ENCODE assay signal across 14 cellular contexts in genomic region chr2:67515021-67515420, GRCh38.
DNase-seq lines count a peak whose midpoint lies in the region; ATAC-seq and TF ChIP-seq lines count a peak whose summit lies in the region.
"Had no signal": no experiment of that assay in that cellular context is flagged by ENCODE, and none has a peak within 500 bp of the region (broad histone marks: within the 10 kb centered on the region; RNA-seq: fewer than 3 reads in every experiment).

No MANE protein-coding gene starts in this region.

- H3K79me2 ChIP-seq in neural progenitor cell (ENCODE audit: low read depth): no peaks in the 10 kb centered on the region

- no peak for ATAC-seq in left lung
- ATAC-seq: A549, HCT116 had no signal

- H3K4me3 ChIP-seq in AG10803 (ENCODE audit: low read length) (no peak overlapping the region), LNCaP clone FGC (ENCODE audit: low read depth, low read length) (no peak overlapping the region), neural progenitor cell (no peak overlapping the region), left lung (no peak overlapping the region)
- H3K4me3 ChIP-seq: A549 had no signal

- intact Hi-C loops in left lung (cut with DNase I): no loop called here

- no peak overlapping the region for H3K4me2 ChIP-seq in neural progenitor cell
- H3K4me2 ChIP-seq: A549 had no signal

- H3K4me1 ChIP-seq in neural progenitor cell (no peaks in the 10 kb centered on the region), left lung (no peaks in the 10 kb centered on the region)
- H3K4me1 ChIP-seq: A549 had no signal

- DNase-seq in AG10803 (ENCODE audit: low read depth) (peak; percentile 2), LNCaP clone FGC (ENCODE audit: low read depth) (peak; percentile 51), epithelial cell of prostate (ENCODE audit: low read depth, low spot score) (peak; percentile 75), neural progenitor cell (ENCODE audit: low spot score) (no peak), inferior parietal cortex (ENCODE audit: extremely low spot score) (no peak), left lung (no peak), glomerular visceral epithelial cell (ENCODE audit: extremely low spot score) (no peak)
- DNase-seq in NK-92 treated with Interleukin-12 subunit alpha and Interleukin-12 subunit beta, amount 100 ng/mL, for 24 hours (lab: John Stamatoyannopoulos, UW): no peak
- DNase-seq: AML-193; CD4-positive, CD25-positive, alpha-beta regulatory T cell; NCI-H2107 had no signal

- peaks cover 3% of the 10 kb centered on the region for H3K27me3 Mint-ChIP-seq in neural progenitor cell (ENCODE audit: insufficient read depth, low read depth)
- H3K27me3 Mint-ChIP-seq: CD4-positive, CD25-positive, alpha-beta regulatory T cell; IgD-negative memory B cell had no signal

- H3K36me3 Mint-ChIP-seq in neural progenitor cell: no peaks in the 10 kb centered on the region
- H3K36me3 Mint-ChIP-seq: CD4-positive, CD25-positive, alpha-beta regulatory T cell had no signal

- H3K9me3 ChIP-seq in neural progenitor cell (ENCODE audit: low read depth): no peaks in the 10 kb centered on the region
- H3K9me3 ChIP-seq in left lung: no peaks in the 10 kb centered on the region
- H3K9me3 ChIP-seq: A549 had no signal

- H3K9me3 Mint-ChIP-seq in neural progenitor cell: no peaks in the 10 kb centered on the region
- H3K9me3 Mint-ChIP-seq: IgD-negative memory B cell had no signal

- no peaks in the 10 kb centered on the region for H3K4me1 Mint-ChIP-seq in neural progenitor cell

- TF ChIP-seq CTCF in AG10803 (conservative IDR thresholded peaks at IDR 0.05; ENCODE audit: low read length) (no peak), LNCaP clone FGC (IDR thresholded peaks at IDR 0.05; ENCODE audit: control insufficient read depth, extremely low read depth, insufficient read depth) (no peak), neural progenitor cell (IDR thresholded peaks at IDR 0.05) (no peak), left lung (IDR thresholded peaks at IDR 0.05) (no peak)

- H3K27ac ChIP-seq in epithelial cell of prostate (peak overlapping the region; percentile 74), neural progenitor cell (no peak overlapping the region), left lung (no peak overlapping the region)
- H3K27ac ChIP-seq: A549 had no signal

- no peak overlapping the region for H3K27ac Mint-ChIP-seq in neural progenitor cell
- H3K27ac Mint-ChIP-seq: CD4-positive, CD25-positive, alpha-beta regulatory T cell; IgD-negative memory B cell had no signal

- H2AFZ ChIP-seq in neural progenitor cell (replicated peaks): peak overlapping the region; percentile 3

- no peak overlapping the region for H3K4me3 Mint-ChIP-seq in neural progenitor cell
- H3K4me3 Mint-ChIP-seq: CD4-positive, CD25-positive, alpha-beta regulatory T cell; IgD-negative memory B cell had no signal

- H3K27me3 ChIP-seq in neural progenitor cell (no peaks in the 10 kb centered on the region), left lung (no peaks in the 10 kb centered on the region)

- no peaks in the 10 kb centered on the region for H3K36me3 ChIP-seq in neural progenitor cell
- H3K36me3 ChIP-seq in left lung: no peaks in the 10 kb centered on the region

- H4K20me1 ChIP-seq in neural progenitor cell (ENCODE audit: low read depth): no peaks in the 10 kb centered on the region

- no peaks in the 10 kb centered on the region for H3F3A ChIP-seq in neural progenitor cell (ENCODE audit: low read depth)

- H3K9ac ChIP-seq in neural progenitor cell: no peak overlapping the region

Comparison
In these comparisons a context has a peak if more than half of its experiments do, and no peak if none do; other contexts are left out.
1. DNase-seq: peak in AG10803 (single experiment), LNCaP clone FGC (single experiment) and epithelial cell of prostate (single experiment); none in neural progenitor cell (single experiment), inferior parietal cortex (single experiment), NK-92 treated with Interleukin-12 subunit alpha and Interleukin-12 subunit beta, amount 100 ng/mL, for 24 hours (single experiment), left lung (0 of 2) and glomerular visceral epithelial cell (single experiment).